In the genomic region with DNA sequence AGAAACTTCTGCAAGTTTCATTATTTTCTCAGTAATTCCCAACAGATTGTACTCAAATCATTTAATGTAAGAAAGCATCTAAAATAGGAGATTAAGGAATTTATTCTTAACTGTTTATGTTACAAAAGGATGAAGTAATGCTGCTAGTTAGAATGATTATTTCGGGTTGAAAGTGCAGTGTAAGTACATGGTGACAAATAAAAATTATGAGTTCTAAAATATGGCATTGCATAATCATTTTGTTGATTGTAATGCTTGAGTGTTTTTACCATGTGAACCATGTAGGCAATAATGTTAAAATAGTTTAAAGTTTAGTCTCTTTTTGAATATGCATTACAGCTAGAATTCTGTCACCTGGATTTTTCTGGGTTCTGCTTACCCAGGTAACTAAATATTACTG, we compare ENCODE assay signal across 29 cellular contexts.
"Had no signal": no experiment of that assay in that cellular context is flagged by ENCODE, and none has a peak within 500 bp of the region (broad histone marks: within the 10 kb centered on the region; RNA-seq: fewer than 3 reads in every experiment).

No MANE protein-coding gene starts in this region.

- H3K27ac ChIP-seq: hepatocyte, left ventricle myocardium inferior, neural progenitor cell, neutrophil, ovary, prostate gland, sigmoid colon, stomach, testis, thyroid gland, transverse colon, upper lobe of left lung, vagina had no signal

- H3K4me2 ChIP-seq: hepatocyte, neural progenitor cell had no signal

- H2AFZ ChIP-seq: hepatocyte, neural progenitor cell had no signal

- H3K36me3 ChIP-seq: left ventricle myocardium inferior, neural progenitor cell, neutrophil, ovary, prostate gland, sigmoid colon, stomach, thyroid gland, transverse colon, upper lobe of left lung, vagina had no signal

- H3K4me1 ChIP-seq: left ventricle myocardium inferior, prostate gland, stomach, testis, transverse colon, upper lobe of left lung, vagina had no signal

- ATAC-seq: natural killer cell; right cardiac atrium; stimulated activated naive B cell treated with anti-CD40 and anti-IgM and Interleukin-4, amounts not matched to agents 10 μg/mL and 1 μg/mL and 100 μg/mL, for 72 hours; stimulated activated naive CD8-positive, alpha-beta T cell treated with anti-CD3 and anti-CD28 coated beads, Interleukin-15, Interleukin-2, amounts not matched to agents 100 U/mL and 50 U/mL, for 24 hours had no signal

- H3K79me2 ChIP-seq: hepatocyte had no signal

- H3K9ac ChIP-seq: neural progenitor cell had no signal

- H3K9me3 ChIP-seq: left ventricle myocardium inferior, neutrophil, ovary, prostate gland, sigmoid colon, stomach, testis, thyroid gland, transverse colon, upper lobe of left lung, vagina had no signal

- H3K27me3 ChIP-seq: hepatocyte, neural progenitor cell, ovary, sigmoid colon, stomach, testis, thyroid gland, transverse colon, upper lobe of left lung, vagina had no signal

- H3K4me3 ChIP-seq: hepatocyte, left ventricle myocardium inferior, lung, neural progenitor cell, ovary, prostate gland, sigmoid colon, stomach, testis, thyroid gland, transverse colon, upper lobe of left lung, vagina had no signal

- DNase-seq: islet precursor cell; left ventricle myocardium inferior; mesendoderm; naive B cell; natural killer cell; nephron progenitor cell; occipital lobe; ovary; posterior cingulate gyrus; retina; right cardiac atrium; sigmoid colon; stimulated activated CD4-positive, alpha-beta T cell treated with anti-CD3 and anti-CD28 coated beads, Interleukin-12 subunit alpha, Interleukin-12 subunit beta, amount 100 ng/mL, for 4 hours; stimulated activated CD4-positive, alpha-beta T cell treated with anti-CD3 and anti-CD28 coated beads, Interleukin-15, amount 100 ng/mL, for 24 hours; stimulated activated CD4-positive, alpha-beta T cell treated with anti-CD3 and anti-CD28 coated beads, Interleukin-2, amount 100 ng/mL, for 24 hours; stimulated activated CD4-positive, alpha-beta T cell treated with anti-CD3 and anti-CD28 coated beads, Interleukin-4, amount 100 ng/mL, for 1 hour; stimulated activated naive B cell treated with anti-CD40 and anti-IgM and Interleukin-4, amounts not matched to agents 10 μg/mL and 1 μg/mL and 100 μg/mL, for 72 hours; stimulated activated naive CD8-positive, alpha-beta T cell treated with anti-CD3 and anti-CD28 coated beads, Interleukin-15, Interleukin-2, amounts not matched to agents 100 U/mL and 50 U/mL, for 24 hours; stomach; testis; thyroid gland; transverse colon; upper lobe of left lung had no signal
